9 cellular contexts compared by ENCODE assay signal in genomic region chr1:183685112-183685713, GRCh38. TPM values are rescaled to one million over a fixed set of nuclear protein-coding genes. Genes with fewer than 3 reads are reported as not detected.
DNase-seq lines count a peak whose midpoint lies in the region; ATAC-seq and TF ChIP-seq lines count a peak whose summit lies in the region.
"Had no signal": no experiment of that assay in that cellular context is flagged by ENCODE, and none has a peak within 500 bp of the region (broad histone marks: within the 10 kb centered on the region; RNA-seq: fewer than 3 reads in every experiment).

No MANE protein-coding gene starts in this region.

- DNase-seq in cardiac muscle cell (ENCODE audit: low read depth in 1 of 2, low spot score in 1 of 2) (peak; percentile 68 to 75), cardiac septum (ENCODE audit: low spot score) (no peak), HL-60 (ENCODE audit: low read depth in 1 of 2, low spot score in 1 of 2) (peak; percentile 20 to 41), Panc1 (ENCODE audit: low read depth, low spot score) (peak; percentile 24), uterus (no peak)
- peak; percentile 41 for DNase-seq in central memory CD4-positive, alpha-beta T cell

- peak; percentile 67 for TF ChIP-seq CTCF in cardiac muscle cell (IDR thresholded peaks at IDR 0.05; ENCODE audit: low read depth, low read length)
- peak; percentile 19 for TF ChIP-seq CTCF in HL-60 (IDR thresholded peaks at IDR 0.05; ENCODE audit: insufficient read depth, low read length)
- TF ChIP-seq CTCF in Panc1 (IDR thresholded peaks at IDR 0.05), result peak; percentile 77; the same call in 1 of the 2 replicates
- TF ChIP-seq CTCF in liver (IDR thresholded peaks at IDR 0.05; ENCODE audit: low read depth, low read length, missing input control), result peak; percentile 79
- TF ChIP-seq CTCF in uterus (IDR thresholded peaks at IDR 0.05), result peak; percentile 44 to 67 (median 63)

- in situ Hi-C loops in Panc1 (cut with HindIII; ENCODE audit: low pct_unique_long_range_greater_than_20kb, low sequenced_read_pairs), result no loop called here

- H3K9ac ChIP-seq in liver (ENCODE audit: low read depth in 1 of 2, low read length in 2 of 2), result no peak overlapping the region

- no peak overlapping the region for H3K4me3 ChIP-seq in cardiac muscle cell
- no peak overlapping the region for H3K4me3 ChIP-seq in HL-60 (replicated peaks; ENCODE audit: insufficient read depth, low read length)
- no peak overlapping the region for H3K4me3 ChIP-seq in Panc1 (ENCODE audit: low read depth in 2 of 2, low read length in 2 of 2)
- H3K4me3 ChIP-seq in liver (ENCODE audit: low read depth in 1 of 3, low read length in 3 of 3), result no peak overlapping the region
- H3K4me3 ChIP-seq in uterus, result no peak overlapping the region

- TF ChIP-seq POLR2A in uterus (IDR thresholded peaks at IDR 0.05), result no peak

- intact Hi-C loops in cardiac septum (cut with DNase I) (loop anchor here (5.0 kb wide), 1 partner anchor 33 kb away; the partner anchor contains the start of gene APOBEC4), Panc1 (cut with micrococcal nuclease; ENCODE audit: unreplicated experiment) (loop anchor here (1.0 kb wide), 1 partner anchor 30 kb away; no protein-coding TSS in a partner anchor), uterus (cut with DNase I; ENCODE audit: low total_unique reads) (no loop called here)

- CTCF ChIA-PET in Panc1 (lab: Charles Lee), result interaction anchor here (0.5 to 1.9 kb wide), 11 partner anchors 11 to 231 kb away, joined by 3 to 12 read pairs (median 4); no protein-coding TSS in a partner anchor

- WGBS in liver, result 4% methylated on average over 3 of the region's 3 CpGs

- no peaks in the 10 kb centered on the region for H3K9me3 ChIP-seq in cardiac muscle cell (ENCODE audit: low read depth)
- H3K9me3 ChIP-seq in Panc1 (ENCODE audit: control insufficient read depth, insufficient read depth, low read depth, low read length), result no peaks in the 10 kb centered on the region
- H3K9me3 ChIP-seq in liver (ENCODE audit: control insufficient read depth in 4 of 4, low read length in 3 of 4), result no peaks in the 10 kb centered on the region
- no peaks in the 10 kb centered on the region for H3K9me3 ChIP-seq in uterus

- no peak overlapping the region for H3K27ac ChIP-seq in cardiac muscle cell
- H3K27ac ChIP-seq in HL-60 (replicated peaks), result no peak overlapping the region
- no peak overlapping the region for H3K27ac ChIP-seq in Panc1 (ENCODE audit: low read length)
- H3K27ac ChIP-seq in liver (ENCODE audit: low read depth in 1 of 2, low read length in 2 of 2), result no peak overlapping the region
- H3K27ac ChIP-seq in uterus, result no peak overlapping the region

- no TSS peak for BruUV-seq in Panc1 (replicated peaks; lab: Mats Ljungman, UMichigan)

- POLR2A ChIA-PET in Panc1 (lab: Charles Lee), result interaction anchor here (0.7 kb wide), 1 partner anchor 183 kb away, joined by 5 read pairs; no protein-coding TSS in a partner anchor

- peak; percentile 92 to 95 for TF ChIP-seq RAD21 in liver (IDR thresholded peaks at IDR 0.05)

- H3K27me3 ChIP-seq in cardiac muscle cell (no peaks in the 10 kb centered on the region), HL-60 (ENCODE audit: insufficient read depth, poor library complexity, severe bottlenecking) (no peaks in the 10 kb centered on the region), Panc1 (ENCODE audit: control insufficient read depth, insufficient read depth, low read length) (no peaks in the 10 kb centered on the region), liver (ENCODE audit: control insufficient read depth in 4 of 4, insufficient read depth in 4 of 4, low read length in 3 of 4) (no peaks in the 10 kb centered on the region), uterus (no peaks in the 10 kb centered on the region)

- H3K36me3 ChIP-seq in cardiac muscle cell (no peaks in the 10 kb centered on the region), Panc1 (ENCODE audit: control insufficient read depth, insufficient read depth, low read length) (no peaks in the 10 kb centered on the region), liver (ENCODE audit: control insufficient read depth in 4 of 4, insufficient read depth in 3 of 4, low read depth in 1 of 4, low read length in 3 of 4) (no peaks in the 10 kb centered on the region), uterus (no peaks in the 10 kb centered on the region)

- H3K4me1 ChIP-seq in cardiac muscle cell (ENCODE audit: low read depth) (peaks cover 17% of the 10 kb centered on the region), Panc1 (ENCODE audit: control insufficient read depth, insufficient read depth, low read length) (no peaks in the 10 kb centered on the region), liver (ENCODE audit: control insufficient read depth in 4 of 4, insufficient read depth in 4 of 4, low read length in 3 of 4) (no peaks in the 10 kb centered on the region), uterus (no peaks in the 10 kb centered on the region)

- ATAC-seq in Panc1, result peak; percentile 63; the same call in 1 of the 2 replicates
- ATAC-seq in HG02588 (IDR thresholded peaks at IDR 0.05; ENCODE audit: unreplicated experiment), result no peak

TF ChIP-seq in liver, 16 proteins besides CTCF, POLR2A, EP300 and RAD21:
- TF ChIP-seq SP1 (IDR thresholded peaks at IDR 0.05) (no peak), HNF4G (IDR thresholded peaks at IDR 0.05) (no peak), JUND (IDR thresholded peaks at IDR 0.05) (no peak), RXRA (IDR thresholded peaks at IDR 0.05) (no peak), TAF1 (conservative IDR thresholded peaks at IDR 0.05) (no peak), EGR1 (IDR thresholded peaks at IDR 0.05; ENCODE audit: low read depth in 2 of 2) (no peak), FOXA2 (IDR thresholded peaks at IDR 0.05) (no peak), REST (IDR thresholded peaks at IDR 0.05) (no peak)

RNA-seq across cellular contexts. Expression of gene APOBEC4, which starts 32.1 kb away (rescaled TPM):
- not detected in 2 replicates for total RNA-seq in cardiac muscle cell
- polyA plus RNA-seq in cardiac muscle cell, result 0.42 TPM in 1 of 2 replicates, not detected in the other
- total RNA-seq in cardiac septum, result not detected
- not detected for total RNA-seq in Panc1 (2021; ENCODE audit: unreplicated experiment)
- not detected for polyA plus RNA-seq in Panc1 (2012; ENCODE audit: insufficient read length)
- total RNA-seq in liver, result not detected
- not detected for polyA plus RNA-seq in liver
- under 1 TPM in 2 of 4 donors, not detected in 2; 0.40 to 0.76 TPM for total RNA-seq in uterus
- polyA plus RNA-seq: esophagus had no signal

RNA-seq across cellular contexts. Expression of gene ARPC5, which starts 49.6 kb away (rescaled TPM):
- 72.5 and 77.3 TPM in 2 replicates for total RNA-seq in cardiac muscle cell
- 179 and 202 TPM in 2 replicates for polyA plus RNA-seq in cardiac muscle cell
- total RNA-seq in cardiac septum, result 49.8 TPM
- 104 TPM for total RNA-seq in Panc1 (2021; ENCODE audit: unreplicated experiment)
- polyA plus RNA-seq in Panc1 (2012; ENCODE audit: insufficient read length), result 163 TPM
- total RNA-seq in liver, result 10 to 100 TPM; 34.9 to 60.1 TPM
- polyA plus RNA-seq in liver, result 10 to 100 TPM; 48.5 to 67.0 TPM
- total RNA-seq in uterus, result 100 to 1,000 TPM in 3 of 4 donors, 10 to 100 TPM in 1; 73.0 to 234 (median 170) TPM

Comparison
In these comparisons a context has a peak if more than half of its experiments do, and no peak if none do; other contexts are left out.
1. DNase-seq: peak in cardiac muscle cell (2 of 2), HL-60 (2 of 2), Panc1 (single experiment) and central memory CD4-positive, alpha-beta T cell (single experiment); none in cardiac septum (single experiment) and uterus (0 of 2).
2. CTCF ChIP-seq: peak in every context shown above with its lines; median percentile 79 in liver; 77 in Panc1; 67 in cardiac muscle cell; 63 in uterus; 19 in HL-60.